Comparison of ENCODE assay signal across 14 cellular contexts in genomic region chr13:79995334-79995733, GRCh38.
DNase-seq lines count a peak whose midpoint lies in the region; TF ChIP-seq lines count a peak whose summit lies in the region.
"Had no signal": no experiment of that assay in that cellular context is flagged by ENCODE, and none has a peak within 500 bp of the region (broad histone marks: within the 10 kb centered on the region; RNA-seq: fewer than 3 reads in every experiment).

No MANE protein-coding gene starts in this region.

- no peak for TF ChIP-seq EP300 in esophagus muscularis mucosa (IDR thresholded peaks at IDR 0.05)

- TF ChIP-seq CTCF in foreskin fibroblast (IDR thresholded peaks at IDR 0.05; ENCODE audit: low read depth, low read length) (no peak), esophagus muscularis mucosa (IDR thresholded peaks at IDR 0.05) (no peak)

- H3K4me3 ChIP-seq in adipocyte (ENCODE audit: low read length) (no peak overlapping the region), foreskin fibroblast (ENCODE audit: low read depth in 1 of 2, low read length in 2 of 2) (no peak overlapping the region), esophagus muscularis mucosa (no peak overlapping the region)
- H3K4me3 ChIP-seq: gastrocnemius medialis had no signal

- DNase-seq in DMS 273 (lab: John Stamatoyannopoulos, UW; ENCODE audit: unreplicated experiment) (peak; percentile 1), DMS 273 treated with DMSO at 0.1 percent for 48 hours (lab: John Stamatoyannopoulos, UW) (no peak), adipocyte (ENCODE audit: low read depth) (peak; percentile 35), foreskin fibroblast (peak; percentile 84 to 85), stromal cell of bone marrow (ENCODE audit: low read depth) (peak; percentile 77), posterior vena cava (ENCODE audit: low spot score) (no peak), hepatic stellate cell (ENCODE audit: low spot score) (no peak), esophagus muscularis mucosa (ENCODE audit: extremely low spot score) (no peak)
- DNase-seq: DND-41, gastrocnemius medialis, NCI-H510A treated with DMSO at 0.1 percent for 48 hours, right cardiac atrium, trophoblast cell had no signal

- no peak overlapping the region for H3K27ac ChIP-seq in esophagus muscularis mucosa (replicated peaks in 1 of 4)
- H3K27ac ChIP-seq: 22Rv1, gastrocnemius medialis had no signal

- no peaks in the 10 kb centered on the region for H3K9me3 ChIP-seq in adipocyte (ENCODE audit: control insufficient read depth, low read length)
- H3K9me3 ChIP-seq in esophagus muscularis mucosa, result no peaks in the 10 kb centered on the region
- H3K9me3 ChIP-seq: gastrocnemius medialis had no signal

- TF ChIP-seq POLR2A in esophagus muscularis mucosa (IDR thresholded peaks at IDR 0.05; ENCODE audit: low read depth), result no peak

- H3K4me1 ChIP-seq in adipocyte (ENCODE audit: control insufficient read depth, insufficient read depth, low read length) (peaks cover 5% of the 10 kb centered on the region), esophagus muscularis mucosa (no peaks in the 10 kb centered on the region)
- H3K4me1 ChIP-seq: gastrocnemius medialis had no signal

- H3K36me3 ChIP-seq in adipocyte (ENCODE audit: control insufficient read depth, insufficient read depth, low read length, severe bottlenecking) (no peaks in the 10 kb centered on the region), esophagus muscularis mucosa (no peaks in the 10 kb centered on the region)
- H3K36me3 ChIP-seq: gastrocnemius medialis had no signal

- intact Hi-C loops in posterior vena cava (cut with DNase I), result no loop called here
- intact Hi-C loops in esophagus muscularis mucosa (cut with DNase I), result no loop called here

- no peak overlapping the region for H3K9ac ChIP-seq in adipocyte (ENCODE audit: low read length)

- H3K27me3 ChIP-seq in adipocyte (replicated peaks; ENCODE audit: control insufficient read depth, insufficient read depth, low read length) (no peaks in the 10 kb centered on the region), esophagus muscularis mucosa (no peaks in the 10 kb centered on the region)
- H3K27me3 ChIP-seq: gastrocnemius medialis had no signal

Comparison
In these comparisons a context has a peak if more than half of its experiments do, and no peak if none do; other contexts are left out.
1. DNase-seq: peak in DMS 273 (single experiment), adipocyte (single experiment), foreskin fibroblast (2 of 2) and stromal cell of bone marrow (single experiment); none in DMS 273 treated with DMSO at 0.1 percent for 48 hours (single experiment), posterior vena cava (single experiment), hepatic stellate cell (single experiment) and esophagus muscularis mucosa (single experiment).